ENCODE assay signal across 16 cellular contexts in the genomic region with DNA sequence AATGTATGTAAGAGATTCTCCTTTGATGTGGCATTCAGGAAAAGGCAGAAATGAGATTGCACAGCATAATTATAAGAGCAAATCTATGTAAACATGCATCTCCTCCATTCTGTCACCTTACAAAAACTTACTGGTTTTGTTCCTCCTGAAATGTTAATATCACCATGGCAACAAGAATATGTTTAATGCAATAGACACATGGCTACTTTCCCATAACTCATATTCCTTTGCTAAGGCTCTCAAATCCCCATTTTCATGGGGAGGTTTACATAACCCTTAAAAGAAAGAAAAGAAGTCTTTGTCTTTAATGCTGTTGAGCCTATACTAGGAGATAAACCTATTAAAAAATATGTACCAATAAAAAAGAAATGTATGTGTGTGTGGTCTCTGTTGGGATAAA.
A peak's percentile ranks its signal among the peaks of the same experiment; 100 is the strongest.
DNase-seq lines count a peak whose midpoint lies in the region; ATAC-seq and TF ChIP-seq lines count a peak whose summit lies in the region.
"Had no signal": no experiment of that assay in that cellular context is flagged by ENCODE, and none has a peak within 500 bp of the region (broad histone marks: within the 10 kb centered on the region; RNA-seq: fewer than 3 reads in every experiment).

No MANE protein-coding gene starts in this region.

- no peaks in the 10 kb centered on the region for H3K27me3 Mint-ChIP-seq in progenitor cell of endocrine pancreas
- H3K27me3 Mint-ChIP-seq: CD4-positive, alpha-beta memory T cell had no signal

- no peak overlapping the region for H3K27ac ChIP-seq in body of pancreas

- TF ChIP-seq CTCF in body of pancreas (IDR thresholded peaks at IDR 0.05) (no peak), progenitor cell of endocrine pancreas (IDR thresholded peaks at IDR 0.05; ENCODE audit: unreplicated experiment) (no peak)

- no peaks in the 10 kb centered on the region for H3K9me3 Mint-ChIP-seq in progenitor cell of endocrine pancreas (ENCODE audit: low read depth)
- H3K9me3 Mint-ChIP-seq: CD4-positive, alpha-beta memory T cell; HFFc6 had no signal

- H3K4me3 ChIP-seq in body of pancreas = no peak overlapping the region
- H3K4me3 ChIP-seq: HAP-1 had no signal

- intact Hi-C loops in body of pancreas (cut with DNase I) = no loop called here

- H3K36me3 ChIP-seq in body of pancreas (replicated peaks in 1 of 2; ENCODE audit: insufficient read depth in 1 of 2, low read depth in 2 of 2) = no peaks in the 10 kb centered on the region
- H3K36me3 ChIP-seq: HAP-1 had no signal

- H3K4me1 ChIP-seq in body of pancreas = no peaks in the 10 kb centered on the region

- peak overlapping the region; percentile 57 for H3K27ac Mint-ChIP-seq in progenitor cell of endocrine pancreas
- H3K27ac Mint-ChIP-seq: CD4-positive, alpha-beta memory T cell; HFFc6 had no signal

- no peak overlapping the region for H3K4me3 Mint-ChIP-seq in progenitor cell of endocrine pancreas (ENCODE audit: low read depth)
- H3K4me3 Mint-ChIP-seq: CD4-positive, alpha-beta memory T cell; HFFc6 had no signal

- H3K9me3 ChIP-seq in body of pancreas = no peaks in the 10 kb centered on the region
- H3K9me3 ChIP-seq: HAP-1 had no signal

- ATAC-seq in body of pancreas = peak; percentile 18

- DNase-seq in NCI-H526 (lab: John Stamatoyannopoulos, UW) = peak; percentile 33 to 35
- DNase-seq in NCI-H526 treated with DMSO at 0.1 percent for 48 hours (lab: John Stamatoyannopoulos, UW) = no peak
- no peak for DNase-seq in body of pancreas
- DNase-seq in progenitor cell of endocrine pancreas (ENCODE audit: low spot score, unreplicated experiment) = no peak
- no peak for DNase-seq in NCI-H146 (lab: John Stamatoyannopoulos, UW)
- DNase-seq in central memory CD4-positive, alpha-beta T cell = no peak
- DNase-seq: C1 segment of cervical spinal cord; Calu3; CD4-positive, alpha-beta memory T cell; COR-L47; DMS153; DMS79 treated with DMSO at 0.1 percent for 48 hours; GF-D8; GOT3; HFFc6 had no signal

- H3K27me3 ChIP-seq in body of pancreas = no peaks in the 10 kb centered on the region

- no peak for TF ChIP-seq POLR2A in body of pancreas (IDR thresholded peaks at IDR 0.05)

- no peaks in the 10 kb centered on the region for H3K36me3 Mint-ChIP-seq in progenitor cell of endocrine pancreas (ENCODE audit: insufficient read depth)

- H3K4me1 Mint-ChIP-seq in progenitor cell of endocrine pancreas (ENCODE audit: low read depth) = peaks cover 20% of the 10 kb centered on the region

Comparison
In these comparisons a context has a peak if more than half of its experiments do, and no peak if none do; other contexts are left out.
1. DNase-seq: peak in NCI-H526 (2 of 2); none in NCI-H526 treated with DMSO at 0.1 percent for 48 hours (single experiment), body of pancreas (0 of 4), progenitor cell of endocrine pancreas (single experiment), NCI-H146 (single experiment) and central memory CD4-positive, alpha-beta T cell (single experiment).